Comparison of ENCODE assay signal across 11 cellular contexts in genomic region chr21:41815652-41816582, GRCh38. TPM values are rescaled to one million over a fixed set of nuclear protein-coding genes. Genes with fewer than 3 reads are reported as not detected.
DNase-seq lines count a peak whose midpoint lies in the region; ATAC-seq, FAIRE-seq and TF ChIP-seq lines count a peak whose summit lies in the region.
"Had no signal": no experiment of that assay in that cellular context is flagged by ENCODE, and none has a peak within 500 bp of the region (broad histone marks: within the 10 kb centered on the region; RNA-seq: fewer than 3 reads in every experiment).

No MANE protein-coding gene starts in this region.

- FAIRE-seq in D721Med (lab: Jason Lieb, UNC) = no peak
- FAIRE-seq: islet of Langerhans had no signal

- ATAC-seq in HG03135 (IDR thresholded peaks at IDR 0.05; ENCODE audit: unreplicated experiment) (peak; percentile 10), esophagus mucosa (peak; percentile 8), GM21423 (IDR thresholded peaks at IDR 0.05; ENCODE audit: unreplicated experiment) (no peak)
- ATAC-seq in stimulated activated naive CD8-positive, alpha-beta T cell treated with anti-CD3 and anti-CD28 coated beads, Interleukin-15, Interleukin-2, amounts not matched to agents 100 U/mL and 50 U/mL, for 24 hours = peak; percentile 10

- TF ChIP-seq CTCF in D721Med (IDR thresholded peaks at IDR 0.05; ENCODE audit: insufficient read depth, missing control alignments) = no peak

- peak; percentile 43 for DNase-seq in activated CD8-positive, alpha-beta memory T cell treated with anti-CD3 and anti-CD28 coated beads, Interleukin-2, amount 50 U/mL, for 48 hours
- no peak for DNase-seq in activated CD8-positive, alpha-beta memory T cell treated with anti-CD3 and anti-CD28 coated beads for 24 hours
- DNase-seq in stimulated activated naive CD8-positive, alpha-beta T cell treated with anti-CD3 and anti-CD28 coated beads, Interleukin-15, Interleukin-2, amounts not matched to agents 100 U/mL and 50 U/mL, for 24 hours = no peak
- no peak for DNase-seq in stimulated activated CD4-positive, alpha-beta T cell treated with anti-CD3 and anti-CD28 coated beads, Interleukin-4, amount 100 ng/mL, for 4 hours
- DNase-seq in D721Med (ENCODE audit: insufficient read length, low spot score) = no peak
- DNase-seq: NCI-H748 treated with DMSO at 0.1 percent for 48 hours had no signal

RNA-seq across cellular contexts. Expression of gene RIPK4, which starts 49.1 kb away (rescaled TPM):
- total RNA-seq in esophagus mucosa = 51.1 TPM
- total RNA-seq: SJCRH30 had no signal
